In the genomic region with DNA sequence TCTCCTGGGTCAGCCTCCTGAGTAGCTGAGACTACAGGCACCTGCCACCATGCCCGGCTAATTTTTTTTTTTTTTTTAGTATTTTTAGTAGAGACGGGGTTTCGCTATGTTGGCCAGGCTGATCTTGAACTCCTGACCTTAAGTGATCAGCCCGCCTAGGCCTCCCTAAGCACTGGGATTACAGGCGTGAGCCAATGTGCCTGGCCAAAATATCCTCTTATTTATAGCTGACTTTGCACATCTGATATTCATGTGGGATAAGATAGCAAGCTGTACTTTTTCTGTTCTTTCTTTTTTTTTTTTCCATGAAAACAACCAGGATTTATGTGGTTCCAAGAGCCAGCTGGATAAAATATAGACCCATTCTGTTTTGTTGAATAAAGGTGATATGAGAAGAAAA, we compare ENCODE assay signal across 14 cellular contexts. TPM values are rescaled to one million over a fixed set of nuclear protein-coding genes. Genes with fewer than 3 reads are reported as not detected.
DNase-seq lines count a peak whose midpoint lies in the region; ATAC-seq, FAIRE-seq and TF ChIP-seq lines count a peak whose summit lies in the region.
"Had no signal": no experiment of that assay in that cellular context is flagged by ENCODE, and none has a peak within 500 bp of the region (broad histone marks: within the 10 kb centered on the region; RNA-seq: fewer than 3 reads in every experiment).

No MANE protein-coding gene starts in this region.

- peaks cover 17% of the 10 kb centered on the region for H3K36me3 Mint-ChIP-seq in Caco-2 (ENCODE audit: insufficient read depth, unreplicated experiment)
- H3K36me3 Mint-ChIP-seq in nephron (ENCODE audit: low read depth): peaks cover 5% of the 10 kb centered on the region

- FAIRE-seq in GM12878 (lab: Jason Lieb, UNC): no peak

- H3K36me3 ChIP-seq in BLaER1 (no peaks in the 10 kb centered on the region), Caco-2 (ENCODE audit: control insufficient read depth, insufficient read depth, low read length) (no peaks in the 10 kb centered on the region), GM12878 (ENCODE audit: control insufficient read depth in 2 of 2, insufficient read depth in 2 of 2, low read length in 1 of 2) (no peaks in the 10 kb centered on the region)

- H3K27me3 ChIP-seq in BLaER1 (no peaks in the 10 kb centered on the region), Caco-2 (replicated peaks; ENCODE audit: control insufficient read depth, insufficient read depth, low read length) (no peaks in the 10 kb centered on the region), GM12878 (replicated peaks in 1 of 2; ENCODE audit: control insufficient read depth in 2 of 2, insufficient read depth in 2 of 2, low read length in 1 of 2) (no peaks in the 10 kb centered on the region)

- DNase-seq in Caco-2 (no peak), GM12878 (ENCODE audit: low read depth, low spot score) (no peak), lower leg skin (ENCODE audit: low spot score in 2 of 2) (no peak), NCI-H526 (lab: John Stamatoyannopoulos, UW) (no peak), KG1 (lab: John Stamatoyannopoulos, UW) (no peak)
- DNase-seq: COR-L47; mammary epithelial cell; posterior cingulate gyrus; stimulated activated CD4-positive, alpha-beta T cell treated with anti-CD3 and anti-CD28 coated beads, Interleukin-4, amount 100 ng/mL, for 1 hour; SW 1271 had no signal

- BruUV-seq in Caco-2 (replicated peaks; lab: Mats Ljungman, UMichigan): no TSS peak
- no TSS peak for BruUV-seq in GM12878 (replicated peaks; lab: Mats Ljungman, UMichigan)

- POLR2A ChIA-PET in Caco-2 (lab: Charles Lee) (interaction anchor here (0.9 to 3.8 kb wide), 3 partner anchors 10 to 29 kb away, joined by 3 to 27 read pairs (median 21); partner anchors contain the start of gene XBP1), GM12878 (lab: Charles Lee) (interaction anchor here (0.9 to 6.7 kb wide), 6 partner anchors 12 to 40 kb away, joined by 3 to 78 read pairs (median 5); partner anchors contain the start of genes CCDC117 and XBP1)

- TF ChIP-seq EP300 in GM12878 (IDR thresholded peaks at IDR 0.05; ENCODE audit: borderline replicate concordance in 1 of 2, control insufficient read depth in 1 of 2, low read depth in 2 of 2, low read length in 2 of 2): no peak

- intact Hi-C loops in Caco-2 (cut with micrococcal nuclease; ENCODE audit: unreplicated experiment) (loop anchor here (2.0 to 5.0 kb wide), 2 partner anchors 16 to 70 kb away; partner anchors contain the start of gene ZNRF3), GM12878 (cut with micrococcal nuclease; ENCODE audit: unreplicated experiment) (no loop called here), lower leg skin (cut with DNase I; ENCODE audit: low total_unique reads) (no loop called here)

- no peak for ATAC-seq in GM12878
- no peak for ATAC-seq in GM19463 (IDR thresholded peaks at IDR 0.05; ENCODE audit: unreplicated experiment)

- peak overlapping the region; percentile 45 for H3K27ac Mint-ChIP-seq in Caco-2 (ENCODE audit: unreplicated experiment)
- peak overlapping the region; percentile 80 to 95 (median 89) for H3K27ac Mint-ChIP-seq in nephron

- RAD21 ChIA-PET in GM12878 (lab: Charles Lee; ENCODE audit: unreplicated experiment): interaction anchor here (1.4 to 5.3 kb wide), 7 partner anchors 9 to 391 kb away, joined by 3 to 74 read pairs (median 8); partner anchors contain the start of gene XBP1

- H3K27me3 Mint-ChIP-seq in Caco-2 (ENCODE audit: insufficient read depth, unreplicated experiment): no peaks in the 10 kb centered on the region
- no peaks in the 10 kb centered on the region for H3K27me3 Mint-ChIP-seq in nephron (ENCODE audit: low read depth)
- H3K27me3 Mint-ChIP-seq: stimulated activated naive CD8-positive, alpha-beta T cell treated with anti-CD3 and anti-CD28 coated beads, Interleukin-15, amount 100 ng/mL, for 72 hours had no signal

- TF ChIP-seq POLR2A in GM12878 (IDR thresholded peaks at IDR 0.05; ENCODE audit: low read depth, low read length) (no peak), lower leg skin (IDR thresholded peaks at IDR 0.05) (no peak)

- in situ Hi-C loops in GM12878 (cut with MboI): no loop called here

- CTCF ChIA-PET in Caco-2 (lab: Charles Lee) (no interaction called here), GM12878 (lab: Yijun Ruan, JAX) (interaction anchor here (1.0 to 3.3 kb wide), 11 partner anchors 10 to 228 kb away, joined by 3 to 26 read pairs (median 4); partner anchors contain the start of gene XBP1)

- H3K4me1 Mint-ChIP-seq in Caco-2 (ENCODE audit: low read depth, unreplicated experiment) (peaks cover 33% of the 10 kb centered on the region), nephron (peaks cover 40% of the 10 kb centered on the region)

- H3K9ac ChIP-seq in BLaER1 (peak overlapping the region; percentile 80; the same call in 1 of the 2 replicates), GM12878 (ENCODE audit: control insufficient read depth, insufficient read depth, low read length) (no peak overlapping the region)

- peak overlapping the region; percentile 94 for H3K4me2 ChIP-seq in BLaER1
- peak overlapping the region; percentile 12; the same call in 1 of the 2 replicates for H3K4me2 ChIP-seq in GM12878 (ENCODE audit: control insufficient read depth, insufficient read depth)

- WGBS in GM12878 (ENCODE audit: insufficient coverage, insufficient replicate concordance, low lambda C conversion rate, missing lambda C conversion rate): 67% methylated on average over 3 of the region's 5 CpGs
- WGBS in lower leg skin, 2 donors: 75 to 80% methylated on average over 5 of the region's 5 CpGs

- H3K4me1 ChIP-seq in BLaER1: peaks cover 98% of the 10 kb centered on the region
- H3K4me1 ChIP-seq in Caco-2: peaks cover 84% of the 10 kb centered on the region
- peaks cover 28% of the 10 kb centered on the region for H3K4me1 ChIP-seq in GM12878 (ENCODE audit: control insufficient read depth, insufficient read depth, low read length)

- no peak overlapping the region for H2AFZ ChIP-seq in GM12878 (ENCODE audit: control insufficient read depth, low read depth, low read length)

- peak overlapping the region; percentile 95 for H3K27ac ChIP-seq in BLaER1
- peak overlapping the region; percentile 50; the same call in 1 of the 2 replicates for H3K27ac ChIP-seq in GM12878 (ENCODE audit: control insufficient read depth, insufficient read depth)

- H3K4me3 ChIP-seq in BLaER1: no peak overlapping the region
- no peak overlapping the region for H3K4me3 ChIP-seq in Caco-2 (ENCODE audit: low read depth, low read length)
- no peak overlapping the region for H3K4me3 ChIP-seq in GM12878
- no peak overlapping the region for H3K4me3 ChIP-seq in lower leg skin (ENCODE audit: low read depth, poor library complexity, severe bottlenecking)

- peaks cover 1% of the 10 kb centered on the region; the same call in 1 of the 2 replicates for H3K79me2 ChIP-seq in GM12878 (ENCODE audit: control insufficient read depth, insufficient read depth, low read length)

- H3K4me3 Mint-ChIP-seq in Caco-2 (ENCODE audit: unreplicated experiment) (peak overlapping the region; percentile 69), nephron (peak overlapping the region in 1 of 3 experiments; percentile 41)

- H4K20me1 ChIP-seq in BLaER1 (no peaks in the 10 kb centered on the region), GM12878 (ENCODE audit: control insufficient read depth, insufficient read depth) (no peaks in the 10 kb centered on the region)

- TF ChIP-seq CTCF in Caco-2 (IDR thresholded peaks at IDR 0.05; ENCODE audit: insufficient read depth in 1 of 2, low read depth in 1 of 2, low read length in 1 of 2, severe bottlenecking in 1 of 2, unreplicated experiment in 1 of 2) (no peak), GM12878 (IDR thresholded peaks at IDR 0.05 in 2 of 3, conservative IDR thresholded peaks at IDR 0.05 in 1 of 3; ENCODE audit: control insufficient read depth in 2 of 3, extremely low read depth in 1 of 3, insufficient read depth in 1 of 3, low read depth in 3 of 3, low read length in 3 of 3) (no peak), nephron (IDR thresholded peaks at IDR 0.05; ENCODE audit: unreplicated experiment in 3 of 3) (no peak), lower leg skin (IDR thresholded peaks at IDR 0.05) (no peak)

- H3K9me3 ChIP-seq in BLaER1 (no peaks in the 10 kb centered on the region), Caco-2 (no peaks in the 10 kb centered on the region), GM12878 (replicated peaks; ENCODE audit: control insufficient read depth, insufficient read depth, low read length) (no peaks in the 10 kb centered on the region)

- no peak for TF ChIP-seq RAD21 in GM12878 (IDR thresholded peaks at IDR 0.05; ENCODE audit: insufficient read depth, low read depth, low read length)

- H3K9me3 Mint-ChIP-seq in Caco-2 (ENCODE audit: unreplicated experiment) (no peaks in the 10 kb centered on the region), nephron (no peaks in the 10 kb centered on the region)
- H3K9me3 Mint-ChIP-seq: stimulated activated naive CD8-positive, alpha-beta T cell treated with anti-CD3 and anti-CD28 coated beads, Interleukin-15, amount 100 ng/mL, for 72 hours had no signal

- SMC1A ChIA-PET in GM12878 (lab: Charles Lee; ENCODE audit: uncharacterized antibody, unreplicated experiment): interaction anchor here (0.6 to 5.3 kb wide), 14 partner anchors 9 to 910 kb away, joined by 3 to 49 read pairs (median 4); partner anchors contain the start of genes CHEK2, HSCB and XBP1

RNA-seq across cellular contexts. Expression of gene XBP1, which starts 12.1 kb away (rescaled TPM):
- total RNA-seq in Caco-2 (2022) (215 and 225 TPM in 2 replicates), GM12878 (2014; rRNA removed) (234 and 238 TPM in 2 replicates), GM12878 (2014; rRNA removed; fragmentation: Illumina TruSeq; extraction: Trizol) (134 and 138 TPM in 2 replicates), GM12878 (2021) (141 and 149 TPM in 2 replicates), lower leg skin (100 to 1,000 TPM; 128 to 256 (median 191) TPM)
- 59.0 and 62.3 TPM in 2 replicates for total RNA-seq in GM12878 (2013; cell fraction: nucleolus; rRNA removed)
- 145 TPM for polyA plus RNA-seq in GM12878 (2011; ENCODE audit: low read depth)
- polyA plus RNA-seq in GM12878 (2011; rRNA removed) (93.1 and 96.5 TPM in 2 replicates), GM12878 (2014; fragmentation: Illumina TruSeq; extraction: Trizol) (165 and 186 TPM in 2 replicates), GM12878 (2014; fragmentation: Nextera tagmentation; extraction: Ambion mirVana) (10 to 100 TPM; 44.5 to 67.3 TPM), GM12878 (2014; rRNA removed) (149 and 183 TPM in 2 replicates), GM12878 (2016; fragmentation: Nextera tagmentation; extraction: Ambion mirVana) (100 to 1,000 TPM; 276 to 313 TPM)
- polyA plus RNA-seq in GM12878 (2011; cell fraction: cytosol; rRNA removed): 81.6 and 104 TPM in 2 replicates
- 46.9 and 50.2 TPM in 2 replicates for polyA plus RNA-seq in GM12878 (2011; cell fraction: nucleus; rRNA removed)
- 156 and 163 TPM in 2 replicates for polyA plus RNA-seq in GM12878 (2012)
- polyA minus RNA-seq in GM12878 (2011; rRNA and poly(A)+ RNA removed): 115 and 124 TPM in 2 replicates
- 39.5 and 42.4 TPM in 2 replicates for polyA minus RNA-seq in GM12878 (2011; cell fraction: cytosol; rRNA and poly(A)+ RNA removed)
- 24.5 and 42.6 TPM in 2 replicates for polyA minus RNA-seq in GM12878 (2011; cell fraction: nucleus; rRNA and poly(A)+ RNA removed)

RNA-seq across cellular contexts. Expression of gene CCDC117, which starts 40.0 kb away (rescaled TPM):
- 27.8 and 33.1 TPM in 2 replicates for total RNA-seq in Caco-2 (2022)
- 14.8 and 16.4 TPM in 2 replicates for total RNA-seq in GM12878 (2013; cell fraction: nucleolus; rRNA removed)
- 18.0 and 21.2 TPM in 2 replicates for total RNA-seq in GM12878 (2014; rRNA removed)
- total RNA-seq in GM12878 (2014; rRNA removed; fragmentation: Illumina TruSeq; extraction: Trizol): 21.7 TPM in 2 replicates
- 19.5 and 24.2 TPM in 2 replicates for total RNA-seq in GM12878 (2021)
- polyA plus RNA-seq in GM12878 (2011; ENCODE audit: low read depth): 6.4 TPM
- 24.6 and 49.9 TPM in 2 replicates for polyA plus RNA-seq in GM12878 (2011; rRNA removed)
- 7.9 and 10.2 TPM in 2 replicates for polyA plus RNA-seq in GM12878 (2011; cell fraction: cytosol; rRNA removed)
- 4.3 and 7.9 TPM in 2 replicates for polyA plus RNA-seq in GM12878 (2011; cell fraction: nucleus; rRNA removed)
- 13.3 TPM in 2 replicates for polyA plus RNA-seq in GM12878 (2012)
- 22.2 and 26.1 TPM in 2 replicates for polyA plus RNA-seq in GM12878 (2014; fragmentation: Illumina TruSeq; extraction: Trizol)
- polyA plus RNA-seq in GM12878 (2014; fragmentation: Nextera tagmentation; extraction: Ambion mirVana): 1 to 10 TPM; 6.3 to 8.3 TPM
- polyA plus RNA-seq in GM12878 (2014; rRNA removed): 11.7 and 12.8 TPM in 2 replicates
- polyA plus RNA-seq in GM12878 (2016; fragmentation: Nextera tagmentation; extraction: Ambion mirVana): 10 to 100 TPM; 31.7 to 32.2 TPM
- polyA minus RNA-seq in GM12878 (2011; rRNA and poly(A)+ RNA removed): 10.0 and 12.5 TPM in 2 replicates
- polyA minus RNA-seq in GM12878 (2011; cell fraction: cytosol; rRNA and poly(A)+ RNA removed): 11.5 and 15.5 TPM in 2 replicates
- 2.4 and 4.3 TPM in 2 replicates for polyA minus RNA-seq in GM12878 (2011; cell fraction: nucleus; rRNA and poly(A)+ RNA removed)
- total RNA-seq in lower leg skin: 10 to 100 TPM; 15.1 to 20.8 (median 16.7) TPM
